24 cellular contexts compared by ENCODE assay signal in genomic region chr18:31711365-31712035, GRCh38. TPM values are rescaled to one million over a fixed set of nuclear protein-coding genes. Genes with fewer than 3 reads are reported as not detected.
"Had no signal": no experiment of that assay in that cellular context is flagged by ENCODE, and none has a peak within 500 bp of the region (broad histone marks: within the 10 kb centered on the region; RNA-seq: fewer than 3 reads in every experiment).

No MANE protein-coding gene starts in this region.

- H3K4me1 ChIP-seq: body of pancreas, prostate gland, thyroid gland had no signal

- H3K4me3 Mint-ChIP-seq: activated CD8-positive, alpha-beta T cell treated with anti-CD3 and anti-CD28 coated beads for 36 hours; activated naive CD4-positive, alpha-beta T cell treated with anti-CD3 and anti-CD28 coated beads, Interleukin-2, amount 50 U/mL, for 24 hours; activated T-cell treated with anti-CD3 and anti-CD28 coated beads, Interleukin-2, amount 50 U/mL, for 4 hours; nephron progenitor cell; stimulated activated naive B cell treated with anti-CD40 and anti-IgM and Interleukin-4, amounts not matched to agents 10 μg/mL and 1 μg/mL and 100 μg/mL, for 72 hours had no signal

- H3K4me1 Mint-ChIP-seq: activated naive CD4-positive, alpha-beta T cell treated with anti-CD3 and anti-CD28 coated beads, Interleukin-2, amount 50 U/mL, for 24 hours; stimulated activated naive B cell treated with anti-CD40 and anti-IgM and Interleukin-4, amounts not matched to agents 10 μg/mL and 1 μg/mL and 100 μg/mL, for 72 hours had no signal

- DNase-seq: activated CD4-positive, alpha-beta T cell treated with anti-CD3 and anti-CD28 coated beads for 48 hours; activated CD8-positive, alpha-beta T cell treated with anti-CD3 and anti-CD28 coated beads for 36 hours; activated effector memory CD4-positive, alpha-beta T cell treated with Interleukin-2 at 50 U/mL for 16 hours; activated T-cell treated with anti-CD3 and anti-CD28 coated beads, Interleukin-2, amount 50 U/mL, for 4 hours; amygdala; body of pancreas; esophagus squamous epithelium; foreskin keratinocyte; kidney glomerular epithelial cell; left ventricle myocardium superior; nephron progenitor cell; occipital lobe; right cardiac atrium; stimulated activated CD4-positive, alpha-beta T cell treated with anti-CD3 and anti-CD28 coated beads, Interleukin-15, amount 100 ng/mL, for 24 hours; stimulated activated CD4-positive, alpha-beta T cell treated with anti-CD3 and anti-CD28 coated beads, Interleukin-4, amount 100 ng/mL, for 1 hour; stimulated activated naive B cell treated with anti-CD40 and anti-IgM and Interleukin-4, amounts not matched to agents 10 μg/mL and 1 μg/mL and 100 μg/mL, for 72 hours; thyroid gland had no signal

- H3K36me3 ChIP-seq: esophagus squamous epithelium, prostate gland, thyroid gland had no signal

- H3K27ac Mint-ChIP-seq: activated CD8-positive, alpha-beta T cell treated with anti-CD3 and anti-CD28 coated beads for 36 hours; activated naive CD4-positive, alpha-beta T cell treated with anti-CD3 and anti-CD28 coated beads, Interleukin-2, amount 50 U/mL, for 24 hours; nephron progenitor cell; stimulated activated naive B cell treated with anti-CD40 and anti-IgM and Interleukin-4, amounts not matched to agents 10 μg/mL and 1 μg/mL and 100 μg/mL, for 72 hours had no signal

- FAIRE-seq: colon, endometrium, urothelium cell line had no signal

- H3K4me3 ChIP-seq: body of pancreas, esophagus squamous epithelium, prostate gland, skin epidermis, thyroid gland had no signal

- H3K27ac ChIP-seq: body of pancreas, foreskin keratinocyte, prostate gland, skin epidermis, thyroid gland had no signal

- H3K36me3 Mint-ChIP-seq: activated naive CD4-positive, alpha-beta T cell treated with anti-CD3 and anti-CD28 coated beads, Interleukin-2, amount 50 U/mL, for 24 hours; stimulated activated naive B cell treated with anti-CD40 and anti-IgM and Interleukin-4, amounts not matched to agents 10 μg/mL and 1 μg/mL and 100 μg/mL, for 72 hours had no signal

- H3K27me3 Mint-ChIP-seq: activated CD8-positive, alpha-beta T cell treated with anti-CD3 and anti-CD28 coated beads for 36 hours; stimulated activated naive B cell treated with anti-CD40 and anti-IgM and Interleukin-4, amounts not matched to agents 10 μg/mL and 1 μg/mL and 100 μg/mL, for 72 hours had no signal

- ATAC-seq: activated CD8-positive, alpha-beta T cell treated with anti-CD3 and anti-CD28 coated beads for 36 hours; activated T-cell treated with anti-CD3 and anti-CD28 coated beads, Interleukin-2, amount 50 U/mL, for 4 hours; body of pancreas; left ventricle myocardium superior; right cardiac atrium had no signal

- H3K9me3 Mint-ChIP-seq: activated CD8-positive, alpha-beta T cell treated with anti-CD3 and anti-CD28 coated beads for 36 hours; activated naive CD4-positive, alpha-beta T cell treated with anti-CD3 and anti-CD28 coated beads, Interleukin-2, amount 50 U/mL, for 24 hours; activated T-cell treated with anti-CD3 and anti-CD28 coated beads, Interleukin-2, amount 50 U/mL, for 4 hours; nephron progenitor cell had no signal

- H3K9me3 ChIP-seq: body of pancreas, esophagus squamous epithelium, prostate gland, thyroid gland had no signal

- H3K27me3 ChIP-seq: body of pancreas, esophagus squamous epithelium, foreskin keratinocyte, thyroid gland had no signal

RNA-seq across cellular contexts. Expression of gene SLC25A52, which starts 49.2 kb away (rescaled TPM):
- total RNA-seq: activated CD8-positive, alpha-beta T cell treated with anti-CD3 and anti-CD28 coated beads for 36 hours; activated T-cell treated with anti-CD3 and anti-CD28 coated beads, Interleukin-2, amount 50 U/mL, for 4 hours; body of pancreas; esophagus squamous epithelium; foreskin keratinocyte; left ventricle myocardium superior; mesenteric fat pad; occipital lobe had no signal
- polyA plus RNA-seq: foreskin keratinocyte had no signal
